ENCODE assay signal across 8 cellular contexts in the genomic region with DNA sequence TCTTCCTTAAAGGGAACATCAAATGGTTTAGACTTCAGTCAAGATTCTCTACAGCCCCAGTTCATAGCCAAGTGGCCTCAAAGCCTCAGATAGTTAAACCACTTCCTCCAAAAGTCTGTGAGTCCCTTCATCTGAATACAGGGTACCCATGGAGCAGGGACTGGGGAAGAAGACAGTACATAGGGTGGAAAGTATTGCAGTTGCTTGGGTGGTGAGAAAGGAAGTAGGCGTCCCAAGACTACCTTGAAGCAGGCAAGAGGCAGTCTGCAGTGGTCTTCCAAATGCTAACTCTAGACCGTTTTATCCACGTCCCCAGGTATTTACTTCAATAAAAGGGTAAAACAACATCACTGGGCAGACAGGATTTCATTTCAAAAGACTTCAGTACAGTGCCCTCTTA. TPM values are rescaled to one million over a fixed set of nuclear protein-coding genes. Genes with fewer than 3 reads are reported as not detected.
DNase-seq lines count a peak whose midpoint lies in the region; ATAC-seq and TF ChIP-seq lines count a peak whose summit lies in the region.

No MANE protein-coding gene starts in this region.

- H3K4me3 ChIP-seq in astrocyte of the spinal cord (ENCODE audit: low read depth, low read length) = peak overlapping the region; percentile 63
- no peak overlapping the region for H3K4me3 ChIP-seq in prostate gland
- H3K4me3 ChIP-seq in left lung = peak overlapping the region in 1 of 2 donors; percentile 69

- H3K4me1 Mint-ChIP-seq in mesothelial cell of epicardium = peaks cover 32% of the 10 kb centered on the region

- H3K27me3 Mint-ChIP-seq in mesothelial cell of epicardium (ENCODE audit: low read depth) = peaks cover 7% of the 10 kb centered on the region

- no peak for ATAC-seq in left lung

- peaks cover 3% of the 10 kb centered on the region for H3K4me1 ChIP-seq in prostate gland (replicated peaks)
- peaks cover 0 to 37% of the 10 kb centered on the region in 2 donors for H3K4me1 ChIP-seq in left lung

- TF ChIP-seq POLR2A in prostate gland (IDR thresholded peaks at IDR 0.05) = no peak

- WGBS in prostate gland = 60% methylated on average over 3 of the region's 3 CpGs

- no peaks in the 10 kb centered on the region for H3K9me3 ChIP-seq in prostate gland
- H3K9me3 ChIP-seq in left lung = no peaks in the 10 kb centered on the region

- H3K27ac Mint-ChIP-seq in mesothelial cell of epicardium = peak overlapping the region; percentile 92

- H3K27me3 ChIP-seq in prostate gland (replicated peaks; ENCODE audit: insufficient read depth) = no peaks in the 10 kb centered on the region
- peaks cover 0 to 51% of the 10 kb centered on the region in 2 donors for H3K27me3 ChIP-seq in left lung

- no peaks in the 10 kb centered on the region for H3K36me3 Mint-ChIP-seq in mesothelial cell of epicardium

- TF ChIP-seq CTCF in astrocyte of the spinal cord (IDR thresholded peaks at IDR 0.05; ENCODE audit: low read depth, low read length) (no peak), mesothelial cell of epicardium (IDR thresholded peaks at IDR 0.05; ENCODE audit: unreplicated experiment) (no peak), prostate gland (IDR thresholded peaks at IDR 0.05) (no peak), left lung (IDR thresholded peaks at IDR 0.05) (no peak)

- H3K36me3 ChIP-seq in prostate gland = no peaks in the 10 kb centered on the region
- no peaks in the 10 kb centered on the region for H3K36me3 ChIP-seq in left lung

- no peaks in the 10 kb centered on the region for H3K9me3 Mint-ChIP-seq in mesothelial cell of epicardium

- in situ Hi-C loops in astrocyte of the spinal cord (cut with HindIII; ENCODE audit: low sequenced_read_pairs) = no loop called here

- DNase-seq in GDM1 (lab: John Stamatoyannopoulos, UW) = peak; percentile 55
- peak; percentile 37 for DNase-seq in NCI-H69 (lab: John Stamatoyannopoulos, UW)
- no peak for DNase-seq in astrocyte of the spinal cord (ENCODE audit: low read depth, low spot score)
- DNase-seq in mesothelial cell of epicardium (ENCODE audit: low spot score in 2 of 2, unreplicated experiment in 2 of 2) = no peak
- no peak for DNase-seq in prostate gland (ENCODE audit: low spot score)
- no peak for DNase-seq in COLO829 (ENCODE audit: low spot score)
- no peak for DNase-seq in NCI-H526 (lab: John Stamatoyannopoulos, UW)
- no peak for DNase-seq in left lung

- H3K4me3 Mint-ChIP-seq in mesothelial cell of epicardium = peak overlapping the region; percentile 87

- H3K27ac ChIP-seq in prostate gland (peak overlapping the region in 1 of 2 donors; percentile 58), left lung (peak overlapping the region in 1 of 2 donors; percentile 78)

- intact Hi-C loops in prostate gland (cut with DNase I) (loop anchor here (5.0 to 10.0 kb wide), 2 partner anchors 159 to 386 kb away; a partner anchor contains a TSS), left lung (cut with DNase I) (no loop called here)

RNA-seq across cellular contexts. Expression of a gene that starts 2.0 kb away (rescaled TPM):
- total RNA-seq in mesothelial cell of epicardium (104 to 123 TPM (median 115 TPM) in 3 replicates), prostate gland (100 to 1,000 TPM in 1 of 2 donors, 10 to 100 TPM in 1; 13.7 to 103 TPM), left lung (10 to 100 TPM; 58.8 to 73.8 TPM)

Comparison
In these comparisons a context has a peak if more than half of its experiments do, and no peak if none do; other contexts are left out.
1. DNase-seq: peak in GDM1 (single experiment) and NCI-H69 (single experiment); none in astrocyte of the spinal cord (single experiment), mesothelial cell of epicardium (0 of 2), prostate gland (single experiment), COLO829 (single experiment), NCI-H526 (0 of 2) and left lung (0 of 2).